ENCODE assay signal across 8 cellular contexts in genomic region chr9:127980706-127981558, GRCh38. TPM values are rescaled to one million over a fixed set of nuclear protein-coding genes. Genes with fewer than 3 reads are reported as not detected.
DNase-seq lines count a peak whose midpoint lies in the region; ATAC-seq, FAIRE-seq and TF ChIP-seq lines count a peak whose summit lies in the region.

EEIG1 (minus strand) TSS chr9:127980989; CDS start chr9:127980137, 852 bp downstream.

- dilution Hi-C loops in keratinocyte (cut with MboI; ENCODE audit: extremely low pct_ligation_motif_present, low sequenced_read_pairs), result no loop called here

- H3K4me2 ChIP-seq in keratinocyte (ENCODE audit: control insufficient read depth, extremely low read depth, insufficient read depth, low read depth, low read length), result peak within 1 kb of the TSS; percentile 100

- H3K4me3 ChIP-seq in AG10803 (ENCODE audit: low read length), result peak within 1 kb of the TSS; percentile 89
- peak within 1 kb of the TSS; percentile 64 to 90 (median 79) for H3K4me3 ChIP-seq in keratinocyte (ENCODE audit: control insufficient read depth in 2 of 3, extremely low read depth in 1 of 3, insufficient read depth in 2 of 3, low read depth in 1 of 3, low read length in 3 of 3)

- peak within 1 kb of the TSS; percentile 81 for H3K9ac ChIP-seq in keratinocyte (ENCODE audit: control insufficient read depth, extremely low read depth, insufficient read depth, low read length)

- H3K4me1 ChIP-seq in keratinocyte (ENCODE audit: control insufficient read depth, extremely low read depth, insufficient read depth, low read length), result peaks cover 25% of the 10 kb centered on the region

- no peaks in the 10 kb centered on the region for H3K27me3 ChIP-seq in keratinocyte (ENCODE audit: control insufficient read depth, extremely low read depth, insufficient read depth, low read length)

- no peaks in the 10 kb centered on the region for H3K9me1 ChIP-seq in keratinocyte (ENCODE audit: control insufficient read depth, extremely low read depth, insufficient read depth, low read length)

- H2AFZ ChIP-seq in keratinocyte (ENCODE audit: control insufficient read depth, low read length), result peak within 1 kb of the TSS; percentile 95

- ATAC-seq in GM19035 (IDR thresholded peaks at IDR 0.05; ENCODE audit: unreplicated experiment), result peak; percentile 67
- peak; percentile 73 for ATAC-seq in HG03280 (IDR thresholded peaks at IDR 0.05; ENCODE audit: unreplicated experiment)
- ATAC-seq in activated CD4-positive, CD25-positive, alpha-beta regulatory T cell treated with anti-CD3 and anti-CD28 coated beads, Interleukin-2, amount 50 U/mL, for 24 hours, result peak; percentile 91 to 92

- no peaks in the 10 kb centered on the region for H4K20me1 ChIP-seq in keratinocyte (ENCODE audit: control insufficient read depth, extremely low read depth, insufficient read depth, low read length)

- H3K9me3 ChIP-seq in keratinocyte (ENCODE audit: control insufficient read depth, low read depth, low read length), result no peaks in the 10 kb centered on the region

- TF ChIP-seq CTCF in AG10803 (conservative IDR thresholded peaks at IDR 0.05; ENCODE audit: low read length) (no peak), keratinocyte (optimal IDR thresholded peaks at IDR 0.05 in 1 of 3, IDR thresholded peaks at IDR 0.05 in 1 of 3, conservative IDR thresholded peaks at IDR 0.05 in 1 of 3; ENCODE audit: extremely low read depth in 1 of 3, insufficient read depth in 2 of 3, low read length in 3 of 3) (no peak)

- H3K27ac ChIP-seq in keratinocyte (ENCODE audit: control insufficient read depth, insufficient read depth, low read length), result peak within 1 kb of the TSS; percentile 73

- DNase-seq in AG10803 (ENCODE audit: low read depth) (peak; percentile 85), NCI-H460 (ENCODE audit: extremely low read depth, low read depth) (peak; percentile 89), keratinocyte (ENCODE audit: low read depth, low spot score) (no peak)
- DNase-seq in central memory CD4-positive, alpha-beta T cell, result peak; percentile 96
- peak; percentile 98 for DNase-seq in stimulated activated CD4-positive, alpha-beta T cell treated with anti-CD3 and anti-CD28 coated beads, Interleukin-12 subunit alpha, Interleukin-12 subunit beta, amount 100 ng/mL, for 4 hours

- peaks cover 25% of the 10 kb centered on the region for H3K79me2 ChIP-seq in keratinocyte (ENCODE audit: control insufficient read depth, insufficient read depth, low read length)

- H3K36me3 ChIP-seq in keratinocyte (ENCODE audit: control insufficient read depth in 2 of 2, extremely low read depth in 1 of 2, insufficient read depth in 2 of 2, low read length in 2 of 2), result peaks cover 0 to 4% of the 10 kb centered on the region in 2 experiments

- no peak for FAIRE-seq in keratinocyte (lab: Jason Lieb, UNC)

RNA-seq across cellular contexts. Expression of gene EEIG1, which starts in this region (rescaled TPM):
- 9.2 and 12.2 TPM in 2 replicates for total RNA-seq in NCI-H460 (2014; rRNA removed; shearing (Covaris generic))
- 11.6 and 14.6 TPM in 2 replicates for polyA plus RNA-seq in NCI-H460 (2014; cell fraction: nucleus; rRNA removed)
- polyA plus RNA-seq in keratinocyte, result 3.7 to 8.6 TPM (median 7.0 TPM) in 3 replicates
- 7.3 TPM for polyA plus RNA-seq in keratinocyte (2011; ENCODE audit: low read depth)
- polyA plus RNA-seq in keratinocyte (2011; cell fraction: cytosol; rRNA removed), result 6.1 and 15.3 TPM in 2 replicates
- polyA plus RNA-seq in keratinocyte (2011; cell fraction: nucleus; rRNA removed), result 14.2 and 16.9 TPM in 2 replicates
- 11.2 and 32.3 TPM in 2 replicates for polyA plus RNA-seq in keratinocyte (2012; ENCODE audit: low replicate concordance)
- 4.9 to 22.6 TPM (median 11.4 TPM) in 3 replicates for polyA minus RNA-seq in keratinocyte
- 5.0 TPM for polyA minus RNA-seq in keratinocyte (2011; cell fraction: cytosol; rRNA and poly(A)+ RNA removed)
- 3.8 and 8.9 TPM in 2 replicates for polyA minus RNA-seq in keratinocyte (2011; cell fraction: nucleus; rRNA and poly(A)+ RNA removed)
